8 cellular contexts compared by ENCODE assay signal in the genomic region with DNA sequence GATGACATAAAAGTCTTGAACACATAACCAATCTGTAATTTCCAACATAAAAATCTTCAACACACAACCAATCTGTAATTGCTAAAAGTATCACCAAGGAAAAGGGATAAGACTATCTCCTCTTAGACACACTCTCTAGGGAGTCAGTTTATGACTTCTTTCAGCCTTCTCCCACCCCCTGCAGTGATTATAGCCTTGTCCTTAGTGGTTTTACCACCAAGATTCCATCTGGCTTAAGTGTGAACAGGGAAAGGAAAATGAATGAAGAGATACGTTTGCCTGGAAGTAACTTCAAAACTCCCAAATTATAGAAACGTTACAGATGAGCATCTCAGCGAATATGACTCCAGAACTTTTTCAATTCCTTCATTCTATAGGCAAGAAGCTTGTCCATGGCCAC.
"Had no signal": no experiment of that assay in that cellular context is flagged by ENCODE, and none has a peak within 500 bp of the region (broad histone marks: within the 10 kb centered on the region; RNA-seq: fewer than 3 reads in every experiment).

No MANE protein-coding gene starts in this region.

- H2AFZ ChIP-seq: GM23248 had no signal

- FAIRE-seq: HepG2 had no signal

- DNase-seq: GM23248, GOT3, H7, KBM-7 had no signal

- H3K9me3 ChIP-seq: HAP-1 had no signal

- H3K9ac ChIP-seq: GM23248, KMS-11 had no signal

- H3K36me3 ChIP-seq: HAP-1 had no signal

- H3K4me2 ChIP-seq: KMS-11 had no signal

- H3K27ac ChIP-seq: GM23248, HL-60, KMS-11 had no signal

- H3K4me3 ChIP-seq: GM23248, HAP-1 had no signal
